Comparison of ENCODE assay signal across 13 cellular contexts in genomic region chr6:17115251-17116089, GRCh38. TPM values are rescaled to one million over a fixed set of nuclear protein-coding genes. Genes with fewer than 3 reads are reported as not detected.
DNase-seq lines count a peak whose midpoint lies in the region; ATAC-seq, FAIRE-seq and TF ChIP-seq lines count a peak whose summit lies in the region.
"Had no signal": no experiment of that assay in that cellular context is flagged by ENCODE, and none has a peak within 500 bp of the region (broad histone marks: within the 10 kb centered on the region; RNA-seq: fewer than 3 reads in every experiment).

No MANE protein-coding gene starts in this region.

- no peaks in the 10 kb centered on the region for H3K36me3 Mint-ChIP-seq in activated T-cell treated with anti-CD3 and anti-CD28 coated beads, Interleukin-2, amount 50 U/mL, for 4 hours (ENCODE audit: insufficient read depth)
- H3K36me3 Mint-ChIP-seq: CD4-positive, alpha-beta memory T cell had no signal

- no peaks in the 10 kb centered on the region for H3K27me3 ChIP-seq in mammary epithelial cell (ENCODE audit: insufficient read depth, low read length)

- POLR2A ChIA-PET in AG04449 (lab: Yijun Ruan, JAX) = no interaction called here

- FAIRE-seq in HTR-8/SVneo (lab: Jason Lieb, UNC) = peak; percentile 97
- FAIRE-seq: GM18507 had no signal

- ATAC-seq in activated T-cell treated with anti-CD3 and anti-CD28 coated beads, Interleukin-2, amount 50 U/mL, for 4 hours = no peak

- no peak overlapping the region for H3K4me3 ChIP-seq in AG04449 (ENCODE audit: low read depth, low read length)
- no peak overlapping the region for H3K4me3 ChIP-seq in mammary epithelial cell (replicated peaks in 1 of 3; ENCODE audit: insufficient read depth in 1 of 3, low read depth in 2 of 3, low read length in 3 of 3)

- WGBS in mammary epithelial cell (ENCODE audit: low coverage, missing lambda C conversion rate) = 51% methylated on average over 5 of the region's 5 CpGs

- intact Hi-C loops in mammary epithelial cell (cut with micrococcal nuclease) = no loop called here

- H3K79me2 ChIP-seq in mammary epithelial cell (ENCODE audit: insufficient read depth, low read length) = no peaks in the 10 kb centered on the region

- CTCF ChIA-PET in AG04449 (lab: Yijun Ruan, JAX) = interaction anchor here (1.3 kb wide), 1 partner anchor 41 kb away, joined by 3 read pairs; no protein-coding TSS in a partner anchor
- CTCF ChIA-PET in mammary epithelial cell (lab: Charles Lee; ENCODE audit: low non-redundant PET) = no interaction called here

- TF ChIP-seq CTCF in AG04449 (IDR thresholded peaks at IDR 0.05; ENCODE audit: insufficient read depth, low read length, missing control alignments) (no peak), mammary epithelial cell (conservative IDR thresholded peaks at IDR 0.05 in 1 of 2, IDR thresholded peaks at IDR 0.05 in 1 of 2; ENCODE audit: extremely low read depth in 1 of 2, insufficient read depth in 1 of 2, low read depth in 1 of 2, low read length in 2 of 2) (no peak)

- in situ Hi-C loops in mammary epithelial cell (cut with MboI; ENCODE audit: low sequenced_read_pairs in 2 of 2) = no loop called here

- no peaks in the 10 kb centered on the region for H4K20me1 ChIP-seq in mammary epithelial cell (ENCODE audit: insufficient read depth, low read length)

- H3K36me3 ChIP-seq in mammary epithelial cell (ENCODE audit: insufficient read depth, low read length) = no peaks in the 10 kb centered on the region

- DNase-seq in AG04449 (ENCODE audit: low read depth, low spot score) (peak; percentile 77), HTR-8/SVneo (ENCODE audit: insufficient read length, low spot score) (peak; percentile 75), mammary epithelial cell (peak; percentile 79), left kidney (ENCODE audit: low read depth, low spot score) (peak; percentile 43)
- DNase-seq in stimulated activated CD4-positive, alpha-beta T cell treated with anti-CD3 and anti-CD28 coated beads, Interleukin-2, amount 100 ng/mL, for 48 hours = no peak
- no peak for DNase-seq in activated effector memory CD4-positive, alpha-beta T cell treated with anti-CD3 and anti-CD28 coated beads, Interleukin-2, amount 50 U/mL, for 16 hours
- DNase-seq in activated effector memory CD4-positive, alpha-beta T cell treated with Interleukin-2 at 50 U/mL for 16 hours = no peak
- DNase-seq in activated T-cell treated with anti-CD3 and anti-CD28 coated beads, Interleukin-2, amount 50 U/mL, for 4 hours = no peak
- DNase-seq: CD4-positive, alpha-beta memory T cell; effector CD8-positive, alpha-beta T cell; NCI-H345 had no signal

- no peaks in the 10 kb centered on the region for H3K9me3 ChIP-seq in mammary epithelial cell (replicated peaks; ENCODE audit: insufficient read depth, low read length)

- H3K4me1 ChIP-seq in mammary epithelial cell (ENCODE audit: insufficient read depth, low read length) = peaks cover 13% of the 10 kb centered on the region

- peak overlapping the region; percentile 34 for H3K4me2 ChIP-seq in mammary epithelial cell (ENCODE audit: insufficient read depth, low read depth, low read length)

- no TSS peak for BruUV-seq in mammary epithelial cell (replicated peaks; lab: Mats Ljungman, UMichigan)

- peak overlapping the region; percentile 16 for H3K27ac ChIP-seq in mammary epithelial cell (ENCODE audit: insufficient read depth, low read depth, low read length)

- H3K4me3 Mint-ChIP-seq in activated T-cell treated with anti-CD3 and anti-CD28 coated beads, Interleukin-2, amount 50 U/mL, for 4 hours = no peak overlapping the region
- H3K4me3 Mint-ChIP-seq: CD4-positive, alpha-beta memory T cell; T-helper 2 cell treated with Interferon-gamma antibody and Interleukin-4, amounts not matched to agents 5 μg/mL and 100 μg/mL, for 36 hours had no signal

- no peaks in the 10 kb centered on the region for H3K27me3 Mint-ChIP-seq in activated T-cell treated with anti-CD3 and anti-CD28 coated beads, Interleukin-2, amount 50 U/mL, for 4 hours (ENCODE audit: low read depth)

- H2AFZ ChIP-seq in mammary epithelial cell (ENCODE audit: low read depth, low read length) = peak overlapping the region; percentile 42

- H3K4me1 Mint-ChIP-seq in activated T-cell treated with anti-CD3 and anti-CD28 coated beads, Interleukin-2, amount 50 U/mL, for 4 hours (ENCODE audit: low read depth) = no peaks in the 10 kb centered on the region
- H3K4me1 Mint-ChIP-seq: CD4-positive, alpha-beta memory T cell had no signal

- no peak overlapping the region for H3K9ac ChIP-seq in mammary epithelial cell (ENCODE audit: insufficient read depth, low read length)

- dilution Hi-C loops in mammary epithelial cell (cut with HindIII; ENCODE audit: low sequenced_read_pairs) = no loop called here

- H3K9me3 Mint-ChIP-seq in activated T-cell treated with anti-CD3 and anti-CD28 coated beads, Interleukin-2, amount 50 U/mL, for 4 hours = no peaks in the 10 kb centered on the region
- H3K9me3 Mint-ChIP-seq: CD4-positive, alpha-beta memory T cell; T-helper 2 cell treated with Interferon-gamma antibody and Interleukin-4, amounts not matched to agents 5 μg/mL and 100 μg/mL, for 36 hours had no signal

RNA-seq across cellular contexts. Expression of gene STMND1, which starts 13.6 kb away (rescaled TPM):
- not detected for total RNA-seq in mammary epithelial cell
- not detected for polyA plus RNA-seq in mammary epithelial cell
- not detected for polyA minus RNA-seq in mammary epithelial cell
- total RNA-seq in activated T-cell treated with anti-CD3 and anti-CD28 coated beads, Interleukin-2, amount 50 U/mL, for 4 hours = not detected
- total RNA-seq: CD4-positive, alpha-beta memory T cell had no signal
- polyA plus RNA-seq: CD4-positive, alpha-beta memory T cell had no signal

Comparison
In these comparisons a context has a peak if more than half of its experiments do, and no peak if none do; other contexts are left out.
1. DNase-seq: peak in AG04449 (single experiment), HTR-8/SVneo (single experiment), mammary epithelial cell (single experiment) and left kidney (single experiment); none in stimulated activated CD4-positive, alpha-beta T cell treated with anti-CD3 and anti-CD28 coated beads, Interleukin-2, amount 100 ng/mL, for 48 hours (0 of 2), activated effector memory CD4-positive, alpha-beta T cell treated with anti-CD3 and anti-CD28 coated beads, Interleukin-2, amount 50 U/mL, for 16 hours (single experiment), activated effector memory CD4-positive, alpha-beta T cell treated with Interleukin-2 at 50 U/mL for 16 hours (single experiment) and activated T-cell treated with anti-CD3 and anti-CD28 coated beads, Interleukin-2, amount 50 U/mL, for 4 hours (single experiment).